Comparison of ENCODE assay signal across 1 cellular context in the genomic region with DNA sequence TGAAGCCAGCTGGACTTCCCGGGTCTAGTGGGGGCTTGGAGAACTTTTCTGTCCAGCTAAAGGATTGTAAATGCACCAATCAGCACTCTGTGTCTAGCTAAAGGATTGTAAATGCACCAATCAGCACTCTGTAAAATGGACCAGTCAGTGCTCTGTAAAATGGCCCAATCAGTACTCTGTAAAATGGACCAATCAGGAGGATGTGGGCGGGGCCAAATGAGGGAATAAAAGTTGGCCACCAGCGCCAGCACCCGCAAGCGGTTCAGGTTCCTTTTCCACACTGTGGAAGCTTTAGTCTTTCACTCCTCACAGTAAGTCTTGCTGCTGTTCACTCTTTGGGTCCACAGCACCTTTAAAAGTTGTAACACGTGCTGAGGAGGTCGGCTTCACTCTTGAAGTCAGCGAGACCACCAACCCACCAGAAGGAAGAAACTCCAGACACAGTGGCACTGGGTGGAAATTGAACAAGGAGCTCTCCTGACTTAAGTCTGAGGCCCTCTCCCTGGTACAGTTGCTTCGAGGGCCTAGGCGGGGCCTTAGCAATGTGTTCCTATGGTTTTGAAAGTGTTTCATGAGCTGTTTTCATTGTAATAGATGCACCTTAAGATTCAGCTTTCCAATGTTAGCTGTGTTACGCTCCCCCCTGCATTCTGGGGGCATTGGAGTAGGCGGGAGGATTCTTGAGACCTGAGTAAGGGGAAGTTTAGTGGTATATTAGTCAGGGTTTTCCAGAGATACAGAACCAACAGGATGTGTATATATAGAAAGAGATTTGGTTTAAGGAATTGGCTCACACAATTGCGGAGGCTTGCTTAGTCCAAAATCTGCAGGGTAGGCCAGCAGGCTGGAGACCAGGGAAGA.
TF ChIP-seq lines count a peak whose summit lies in the region.

No MANE protein-coding gene starts in this region.

TF ChIP-seq in GM23338, 12 proteins besides CTCF, POLR2A, EP300 and RAD21 (continued from another document):
- TF ChIP-seq REST (IDR thresholded peaks at IDR 0.05; ENCODE audit: unreplicated experiment), result no peak
- no peak for TF ChIP-seq ZNF331 (CRISPR knock-in tag; IDR thresholded peaks at IDR 0.05; ENCODE audit: low read depth)
- no peak for TF ChIP-seq JUNB (IDR thresholded peaks at IDR 0.05; ENCODE audit: unreplicated experiment)
